ENCODE assay signal across 8 cellular contexts in genomic region chr19:42269518-42270345, GRCh38. TPM values are rescaled to one million over a fixed set of nuclear protein-coding genes. Genes with fewer than 3 reads are reported as not detected.
A peak's percentile ranks its signal among the peaks of the same experiment; 100 is the strongest.
DNase-seq lines count a peak whose midpoint lies in the region; ATAC-seq, FAIRE-seq and TF ChIP-seq lines count a peak whose summit lies in the region.

No MANE protein-coding gene starts in this region.

- H3K27me3 Mint-ChIP-seq in activated T-cell treated with anti-CD3 and anti-CD28 coated beads, Interleukin-2, amount 50 U/mL, for 24 hours = no peaks in the 10 kb centered on the region
- no peaks in the 10 kb centered on the region for H3K27me3 Mint-ChIP-seq in astrocyte (ENCODE audit: low read depth, unreplicated experiment)

- H4K20me1 ChIP-seq in astrocyte (ENCODE audit: insufficient read depth, low read length) (peaks cover 8% of the 10 kb centered on the region), HepG2 (ENCODE audit: insufficient read depth, low read length) (no peaks in the 10 kb centered on the region)

- H3K79me2 ChIP-seq in astrocyte (ENCODE audit: insufficient read depth, low read length) (peaks cover 54% of the 10 kb centered on the region), HepG2 (ENCODE audit: insufficient read depth, low read length) (peaks cover 19% of the 10 kb centered on the region)

- FAIRE-seq in astrocyte (lab: Jason Lieb, UNC) = no peak
- no peak for FAIRE-seq in HepG2 (lab: Jason Lieb, UNC)

- H2AFZ ChIP-seq in astrocyte (ENCODE audit: low read depth, low read length) (no peak overlapping the region), HepG2 (ENCODE audit: low read length) (no peak overlapping the region)

- no peak for TF ChIP-seq EP300 in HepG2 (IDR thresholded peaks at IDR 0.05; ENCODE audit: low read depth in 2 of 2, low read length in 2 of 2)
- no peak for TF ChIP-seq EP300 in HepG2 (CRISPR knock-in tag; IDR thresholded peaks at IDR 0.05; ENCODE audit: borderline replicate concordance)

- H3K27ac ChIP-seq in astrocyte (ENCODE audit: low read depth, low read length) (peak overlapping the region; percentile 92), HepG2 (ENCODE audit: extremely low read length, insufficient read depth, low read length) (peak overlapping the region; percentile 76), thyroid gland (peak overlapping the region; percentile 73 to 94 (median 90))

- H3K4me1 Mint-ChIP-seq in activated T-cell treated with anti-CD3 and anti-CD28 coated beads, Interleukin-2, amount 50 U/mL, for 24 hours (ENCODE audit: low read depth) = peaks cover 30% of the 10 kb centered on the region
- peaks cover 17% of the 10 kb centered on the region for H3K4me1 Mint-ChIP-seq in astrocyte (ENCODE audit: low read depth, unreplicated experiment)

- POLR2A ChIA-PET in HepG2 (lab: Yijun Ruan, JAX) = interaction anchor here (0.7 to 3.2 kb wide), 9 partner anchors 11 to 27 kb away, joined by 3 to 44 read pairs (median 3); no protein-coding TSS in a partner anchor

- intact Hi-C loops in HepG2 (cut with micrococcal nuclease; ENCODE audit: unreplicated experiment) = loop anchor here (1.0 kb wide), 1 partner anchor 12 kb away; no protein-coding TSS in a partner anchor
- intact Hi-C loops in thyroid gland (cut with DNase I) = no loop called here

- H3K36me3 Mint-ChIP-seq in activated T-cell treated with anti-CD3 and anti-CD28 coated beads, Interleukin-2, amount 50 U/mL, for 24 hours (ENCODE audit: low read depth) = peaks cover 38% of the 10 kb centered on the region
- peaks cover 4% of the 10 kb centered on the region for H3K36me3 Mint-ChIP-seq in astrocyte (ENCODE audit: low read depth, unreplicated experiment)

- BruUV-seq in HepG2 (replicated peaks; lab: Mats Ljungman, UMichigan) = TSS peak; percentile 46

- peaks cover 25% of the 10 kb centered on the region for H3K4me1 ChIP-seq in astrocyte (ENCODE audit: insufficient read depth, low read length)
- peaks cover 29% of the 10 kb centered on the region for H3K4me1 ChIP-seq in HepG2 (ENCODE audit: insufficient read depth, low read length)
- peaks cover 20 to 29% of the 10 kb centered on the region in 2 donors for H3K4me1 ChIP-seq in thyroid gland

- ATAC-seq in HepG2 = no peak

- no peak for TF ChIP-seq CTCF in astrocyte (IDR thresholded peaks at IDR 0.05; ENCODE audit: insufficient read depth, low read depth, low read length)
- TF ChIP-seq CTCF in HepG2 (CRISPR knock-in tag; IDR thresholded peaks at IDR 0.05) = no peak
- no peak for TF ChIP-seq CTCF in thyroid gland (IDR thresholded peaks at IDR 0.05)

- no peaks in the 10 kb centered on the region for H3K9me3 Mint-ChIP-seq in activated T-cell treated with anti-CD3 and anti-CD28 coated beads, Interleukin-2, amount 50 U/mL, for 24 hours
- no peaks in the 10 kb centered on the region for H3K9me3 Mint-ChIP-seq in astrocyte (ENCODE audit: unreplicated experiment)

- H3K4me3 ChIP-seq in astrocyte (ENCODE audit: insufficient read depth, low read depth, low read length) (peak overlapping the region; percentile 86), HepG2 (replicated peaks in 1 of 3; ENCODE audit: insufficient read depth in 1 of 3, low read depth in 2 of 3, low read length in 3 of 3) (peak overlapping the region; percentile 73 to 81 (median 75)), thyroid gland (replicated peaks in 1 of 3) (peak overlapping the region in 2 of 3 donors; percentile 49 to 58)

- H3K27ac Mint-ChIP-seq in activated T-cell treated with anti-CD3 and anti-CD28 coated beads, Interleukin-2, amount 50 U/mL, for 24 hours = peak overlapping the region; percentile 99
- peak overlapping the region; percentile 92 for H3K27ac Mint-ChIP-seq in astrocyte (ENCODE audit: unreplicated experiment)

- DNase-seq in activated T-cell treated with anti-CD3 and anti-CD28 coated beads, Interleukin-2, amount 50 U/mL, for 24 hours = peak; percentile 48
- DNase-seq in activated T-cell treated with anti-CD3 and anti-CD28 coated beads for 4 hours (no peak), astrocyte (ENCODE audit: low read depth) (no peak), HepG2 (ENCODE audit: low spot score) (no peak), thyroid gland (no peak), hippocampal formation (lab: John Stamatoyannopoulos, UW) (no peak), mucosa of gallbladder (ENCODE audit: low spot score) (no peak), COLO829 (ENCODE audit: low spot score) (no peak)

- H3K4me2 ChIP-seq in astrocyte (ENCODE audit: low read length) (peak overlapping the region; percentile 100), HepG2 (ENCODE audit: low read depth, low read length) (peak overlapping the region; percentile 96)

- H3K9ac ChIP-seq in astrocyte (ENCODE audit: low read length) (peak overlapping the region; percentile 95), HepG2 (ENCODE audit: insufficient read depth, low read depth, low read length) (peak overlapping the region; percentile 90)

- no peak for TF ChIP-seq RAD21 in HepG2 (CRISPR knock-in tag; IDR thresholded peaks at IDR 0.05)

- in situ Hi-C loops in HepG2 (cut with HindIII; ENCODE audit: extremely low pct_ligation_motif_present, low pct_unique_long_range_greater_than_20kb) = no loop called here

- H3K36me3 ChIP-seq in astrocyte (ENCODE audit: insufficient read depth, low read length) (peaks cover 1% of the 10 kb centered on the region), HepG2 (replicated peaks in 1 of 2; ENCODE audit: control insufficient read depth in 1 of 2, insufficient read depth in 2 of 2, low read length in 2 of 2) (peaks cover 5 to 17% of the 10 kb centered on the region in 2 experiments; a peak in 3 of 5 replicates), thyroid gland (peaks cover 25 to 28% of the 10 kb centered on the region in 2 donors)

- no peaks in the 10 kb centered on the region for H3K27me3 ChIP-seq in astrocyte (ENCODE audit: insufficient read depth, low read length)
- no peaks in the 10 kb centered on the region; a peak in 1 of 5 replicates for H3K27me3 ChIP-seq in HepG2 (ENCODE audit: control insufficient read depth in 1 of 2, insufficient read depth in 2 of 2, low read length in 2 of 2)
- H3K27me3 ChIP-seq in thyroid gland = no peaks in the 10 kb centered on the region

- CTCF ChIA-PET in HepG2 (lab: Yijun Ruan, JAX; ENCODE audit: low intra/inter-chr PET ratio, low total read pairs) = no interaction called here

- H3K4me3 Mint-ChIP-seq in activated T-cell treated with anti-CD3 and anti-CD28 coated beads, Interleukin-2, amount 50 U/mL, for 24 hours = no peak overlapping the region
- peak overlapping the region; percentile 86 for H3K4me3 Mint-ChIP-seq in astrocyte (ENCODE audit: unreplicated experiment)

- 18% methylated on average over 9 of the region's 9 CpGs for WGBS in HepG2 (ENCODE audit: low lambda C conversion rate)
- WGBS in thyroid gland, 2 donors = 35 to 42% methylated on average over 9 of the region's 9 CpGs

- no peaks in the 10 kb centered on the region for H3K9me3 ChIP-seq in astrocyte (ENCODE audit: insufficient read depth, low read depth, low read length)
- no peaks in the 10 kb centered on the region for H3K9me3 ChIP-seq in HepG2 (ENCODE audit: low read length)
- no peaks in the 10 kb centered on the region for H3K9me3 ChIP-seq in thyroid gland

- TF ChIP-seq POLR2A in HepG2 (IDR thresholded peaks at IDR 0.05; ENCODE audit: insufficient read depth in 1 of 2, low read depth in 2 of 2, low read length in 2 of 2) (no peak), thyroid gland (IDR thresholded peaks at IDR 0.05) (no peak)

RNA-seq across cellular contexts. Expression of gene CIC, which starts 0.7 kb away (rescaled TPM):
- total RNA-seq in astrocyte = 73.4 and 78.5 TPM in 2 replicates
- 5.4 and 8.0 TPM in 2 replicates for total RNA-seq in HepG2 (2016; rRNA removed; fragmentation: Illumina TruSeq; extraction: Trizol)
- 1.5 and 1.8 TPM in 2 replicates for total RNA-seq in HepG2 (2016; cell fraction: cytosol; rRNA removed; fragmentation: Illumina TruSeq; extraction: Trizol; ENCODE audit: low read depth)
- 5.2 and 7.8 TPM in 2 replicates for total RNA-seq in HepG2 (2016; cell fraction: insoluble cytoplasmic fraction; rRNA removed; fragmentation: Illumina TruSeq; extraction: Trizol)
- 4.6 and 4.9 TPM in 2 replicates for total RNA-seq in HepG2 (2016; cell fraction: membrane; rRNA removed; fragmentation: Illumina TruSeq; extraction: Trizol)
- 10.4 and 12.3 TPM in 2 replicates for total RNA-seq in HepG2 (2016; cell fraction: nucleus; rRNA removed; fragmentation: Illumina TruSeq; extraction: Trizol)
- polyA plus RNA-seq in HepG2 (2011; rRNA removed) = 5.9 and 8.3 TPM in 2 replicates
- 3.3 and 5.6 TPM in 2 replicates for polyA plus RNA-seq in HepG2 (2011; cell fraction: cytosol; rRNA removed)
- polyA plus RNA-seq in HepG2 (2011; cell fraction: nucleus; rRNA removed) = 60.6 and 75.8 TPM in 2 replicates
- polyA plus RNA-seq in HepG2 (2012) = 17.6 and 25.1 TPM in 2 replicates
- 1.7 and 1.9 TPM in 2 replicates for polyA plus RNA-seq in HepG2 (2016; cell fraction: cytosol; fragmentation: Illumina TruSeq; extraction: Trizol; ENCODE audit: low read depth)
- 10.1 and 16.9 TPM in 2 replicates for polyA plus RNA-seq in HepG2 (2016; cell fraction: insoluble cytoplasmic fraction; fragmentation: Illumina TruSeq; extraction: Trizol; ENCODE audit: low read depth)
- 5.7 and 6.0 TPM in 2 replicates for polyA plus RNA-seq in HepG2 (2016; cell fraction: membrane; fragmentation: Illumina TruSeq; extraction: Trizol; ENCODE audit: low read depth)
- 61.0 and 65.4 TPM in 2 replicates for polyA plus RNA-seq in HepG2 (2016; cell fraction: nucleus; fragmentation: Illumina TruSeq; extraction: Trizol; ENCODE audit: insufficient read depth, low read depth)
- polyA minus RNA-seq in HepG2 (2011; rRNA and poly(A)+ RNA removed; ENCODE audit: low replicate concordance) = 3.6 and 7.9 TPM in 2 replicates
- polyA minus RNA-seq in HepG2 (2011; cell fraction: cytosol; rRNA and poly(A)+ RNA removed) = 9.1 and 10.8 TPM in 2 replicates
- 14.7 and 15.5 TPM in 2 replicates for polyA minus RNA-seq in HepG2 (2011; cell fraction: nucleus; rRNA and poly(A)+ RNA removed)
- total RNA-seq in thyroid gland = 10 to 100 TPM; 50.6 to 98.3 (median 56.9) TPM
- 93.4 TPM for total RNA-seq in mucosa of gallbladder

RNA-seq across cellular contexts. Expression of gene ERF, which starts 14.8 kb away (rescaled TPM):
- total RNA-seq in astrocyte = 108 TPM in 2 replicates
- 43.2 and 67.1 TPM in 2 replicates for total RNA-seq in HepG2 (2016; rRNA removed; fragmentation: Illumina TruSeq; extraction: Trizol)
- total RNA-seq in HepG2 (2016; cell fraction: cytosol; rRNA removed; fragmentation: Illumina TruSeq; extraction: Trizol; ENCODE audit: low read depth) = 54.9 and 66.8 TPM in 2 replicates
- total RNA-seq in HepG2 (2016; cell fraction: insoluble cytoplasmic fraction; rRNA removed; fragmentation: Illumina TruSeq; extraction: Trizol) = 35.3 and 68.2 TPM in 2 replicates
- total RNA-seq in HepG2 (2016; cell fraction: membrane; rRNA removed; fragmentation: Illumina TruSeq; extraction: Trizol) = 104 and 115 TPM in 2 replicates
- total RNA-seq in HepG2 (2016; cell fraction: nucleus; rRNA removed; fragmentation: Illumina TruSeq; extraction: Trizol) = 31.2 and 38.3 TPM in 2 replicates
- polyA plus RNA-seq in HepG2 (2011; rRNA removed) = 62.5 and 69.9 TPM in 2 replicates
- polyA plus RNA-seq in HepG2 (2011; cell fraction: cytosol; rRNA removed) = 36.9 and 45.9 TPM in 2 replicates
- 109 and 170 TPM in 2 replicates for polyA plus RNA-seq in HepG2 (2011; cell fraction: nucleus; rRNA removed)
- polyA plus RNA-seq in HepG2 (2012) = 38.4 and 44.3 TPM in 2 replicates
- 30.4 TPM in 2 replicates for polyA plus RNA-seq in HepG2 (2016; cell fraction: cytosol; fragmentation: Illumina TruSeq; extraction: Trizol; ENCODE audit: low read depth)
- 56.4 and 79.4 TPM in 2 replicates for polyA plus RNA-seq in HepG2 (2016; cell fraction: insoluble cytoplasmic fraction; fragmentation: Illumina TruSeq; extraction: Trizol; ENCODE audit: low read depth)
- 55.2 and 69.1 TPM in 2 replicates for polyA plus RNA-seq in HepG2 (2016; cell fraction: membrane; fragmentation: Illumina TruSeq; extraction: Trizol; ENCODE audit: low read depth)
- 77.4 and 89.7 TPM in 2 replicates for polyA plus RNA-seq in HepG2 (2016; cell fraction: nucleus; fragmentation: Illumina TruSeq; extraction: Trizol; ENCODE audit: insufficient read depth, low read depth)
- 39.2 and 85.5 TPM in 2 replicates for polyA minus RNA-seq in HepG2 (2011; rRNA and poly(A)+ RNA removed; ENCODE audit: low replicate concordance)
- 38.3 and 50.2 TPM in 2 replicates for polyA minus RNA-seq in HepG2 (2011; cell fraction: cytosol; rRNA and poly(A)+ RNA removed)
- 40.9 and 56.5 TPM in 2 replicates for polyA minus RNA-seq in HepG2 (2011; cell fraction: nucleus; rRNA and poly(A)+ RNA removed)
- 10 to 100 TPM; 27.5 to 50.2 (median 39.2) TPM for total RNA-seq in thyroid gland
- total RNA-seq in mucosa of gallbladder = 68.3 TPM

RNA-seq across cellular contexts. Expression of gene GSK3A, which starts 27.3 kb away (rescaled TPM):
- 49.5 and 50.3 TPM in 2 replicates for total RNA-seq in astrocyte
- 14.8 and 16.9 TPM in 2 replicates for total RNA-seq in HepG2 (2016; rRNA removed; fragmentation: Illumina TruSeq; extraction: Trizol)
- 16.1 and 22.9 TPM in 2 replicates for total RNA-seq in HepG2 (2016; cell fraction: cytosol; rRNA removed; fragmentation: Illumina TruSeq; extraction: Trizol; ENCODE audit: low read depth)
- total RNA-seq in HepG2 (2016; cell fraction: insoluble cytoplasmic fraction; rRNA removed; fragmentation: Illumina TruSeq; extraction: Trizol) = 11.4 and 17.4 TPM in 2 replicates
- total RNA-seq in HepG2 (2016; cell fraction: membrane; rRNA removed; fragmentation: Illumina TruSeq; extraction: Trizol) = 31.4 and 34.4 TPM in 2 replicates
- total RNA-seq in HepG2 (2016; cell fraction: nucleus; rRNA removed; fragmentation: Illumina TruSeq; extraction: Trizol) = 9.7 and 11.2 TPM in 2 replicates
- 52.5 and 56.5 TPM in 2 replicates for polyA plus RNA-seq in HepG2 (2011; rRNA removed)
- 33.8 and 36.7 TPM in 2 replicates for polyA plus RNA-seq in HepG2 (2011; cell fraction: cytosol; rRNA removed)
- 33.5 and 34.5 TPM in 2 replicates for polyA plus RNA-seq in HepG2 (2011; cell fraction: nucleus; rRNA removed)
- 25.2 and 25.7 TPM in 2 replicates for polyA plus RNA-seq in HepG2 (2012)
- 41.6 and 46.1 TPM in 2 replicates for polyA plus RNA-seq in HepG2 (2016; cell fraction: cytosol; fragmentation: Illumina TruSeq; extraction: Trizol; ENCODE audit: low read depth)
- 45.9 and 55.0 TPM in 2 replicates for polyA plus RNA-seq in HepG2 (2016; cell fraction: insoluble cytoplasmic fraction; fragmentation: Illumina TruSeq; extraction: Trizol; ENCODE audit: low read depth)
- polyA plus RNA-seq in HepG2 (2016; cell fraction: membrane; fragmentation: Illumina TruSeq; extraction: Trizol; ENCODE audit: low read depth) = 67.9 and 73.5 TPM in 2 replicates
- 44.2 and 47.7 TPM in 2 replicates for polyA plus RNA-seq in HepG2 (2016; cell fraction: nucleus; fragmentation: Illumina TruSeq; extraction: Trizol; ENCODE audit: insufficient read depth, low read depth)
- 34.3 and 51.6 TPM in 2 replicates for polyA minus RNA-seq in HepG2 (2011; rRNA and poly(A)+ RNA removed; ENCODE audit: low replicate concordance)
- 9.1 and 14.1 TPM in 2 replicates for polyA minus RNA-seq in HepG2 (2011; cell fraction: cytosol; rRNA and poly(A)+ RNA removed)
- polyA minus RNA-seq in HepG2 (2011; cell fraction: nucleus; rRNA and poly(A)+ RNA removed) = 5.2 and 6.8 TPM in 2 replicates
- 10 to 100 TPM; 19.1 to 32.6 (median 24.6) TPM for total RNA-seq in thyroid gland
- 49.8 TPM for total RNA-seq in mucosa of gallbladder

RNA-seq across cellular contexts. Expression of gene PRR19, which starts 32.2 kb away (rescaled TPM):
- total RNA-seq in astrocyte (1.3 and 1.4 TPM in 2 replicates), HepG2 (2016; rRNA removed; fragmentation: Illumina TruSeq; extraction: Trizol) (0.33 and 0.38 TPM in 2 replicates), thyroid gland (under 1 TPM in 2 of 4 donors, not detected in 2; 0.27 to 0.45 TPM), mucosa of gallbladder (0.75 TPM)
- total RNA-seq in HepG2 (2016; cell fraction: cytosol; rRNA removed; fragmentation: Illumina TruSeq; extraction: Trizol; ENCODE audit: low read depth) = not detected in 2 replicates
- 0.28 and 0.43 TPM in 2 replicates for total RNA-seq in HepG2 (2016; cell fraction: insoluble cytoplasmic fraction; rRNA removed; fragmentation: Illumina TruSeq; extraction: Trizol)
- 0.14 and 0.43 TPM in 2 replicates for total RNA-seq in HepG2 (2016; cell fraction: membrane; rRNA removed; fragmentation: Illumina TruSeq; extraction: Trizol)
- 0.50 TPM in 1 of 2 replicates, not detected in the other for total RNA-seq in HepG2 (2016; cell fraction: nucleus; rRNA removed; fragmentation: Illumina TruSeq; extraction: Trizol)
- 0.21 and 0.26 TPM in 2 replicates for polyA plus RNA-seq in HepG2 (2011; rRNA removed)
- polyA plus RNA-seq in HepG2 (2011; cell fraction: cytosol; rRNA removed) = 0.23 and 0.34 TPM in 2 replicates
- 0.43 and 0.80 TPM in 2 replicates for polyA plus RNA-seq in HepG2 (2011; cell fraction: nucleus; rRNA removed)
- 0.51 TPM in 1 of 2 replicates, not detected in the other for polyA plus RNA-seq in HepG2 (2012)
- 0.21 and 0.22 TPM in 2 replicates for polyA plus RNA-seq in HepG2 (2016; cell fraction: cytosol; fragmentation: Illumina TruSeq; extraction: Trizol; ENCODE audit: low read depth)
- polyA plus RNA-seq in HepG2 (2016; cell fraction: insoluble cytoplasmic fraction; fragmentation: Illumina TruSeq; extraction: Trizol; ENCODE audit: low read depth) = 0.69 and 0.88 TPM in 2 replicates
- polyA plus RNA-seq in HepG2 (2016; cell fraction: membrane; fragmentation: Illumina TruSeq; extraction: Trizol; ENCODE audit: low read depth) = 0.19 and 0.38 TPM in 2 replicates
- polyA plus RNA-seq in HepG2 (2016; cell fraction: nucleus; fragmentation: Illumina TruSeq; extraction: Trizol; ENCODE audit: insufficient read depth, low read depth) = 0.57 and 1.5 TPM in 2 replicates
- polyA minus RNA-seq in HepG2 (2011; rRNA and poly(A)+ RNA removed; ENCODE audit: low replicate concordance) = 0.94 and 1.4 TPM in 2 replicates
- polyA minus RNA-seq in HepG2 (2011; cell fraction: cytosol; rRNA and poly(A)+ RNA removed) = 0.88 TPM in 1 of 2 replicates, not detected in the other
- polyA minus RNA-seq in HepG2 (2011; cell fraction: nucleus; rRNA and poly(A)+ RNA removed) = 0.25 TPM in 1 of 2 replicates, not detected in the other

RNA-seq across cellular contexts. Expression of gene PAFAH1B3, which starts 32.7 kb away (rescaled TPM):
- total RNA-seq in astrocyte (44.1 and 51.8 TPM in 2 replicates), HepG2 (2016; rRNA removed; fragmentation: Illumina TruSeq; extraction: Trizol) (58.0 and 58.6 TPM in 2 replicates), thyroid gland (10 to 100 TPM in 3 of 4 donors, 1 to 10 TPM in 1; 6.0 to 23.7 (median 19.1) TPM), mucosa of gallbladder (28.6 TPM)
- 50.5 and 73.0 TPM in 2 replicates for total RNA-seq in HepG2 (2016; cell fraction: cytosol; rRNA removed; fragmentation: Illumina TruSeq; extraction: Trizol; ENCODE audit: low read depth)
- total RNA-seq in HepG2 (2016; cell fraction: insoluble cytoplasmic fraction; rRNA removed; fragmentation: Illumina TruSeq; extraction: Trizol) = 61.4 and 62.4 TPM in 2 replicates
- total RNA-seq in HepG2 (2016; cell fraction: membrane; rRNA removed; fragmentation: Illumina TruSeq; extraction: Trizol) = 53.6 and 73.9 TPM in 2 replicates
- total RNA-seq in HepG2 (2016; cell fraction: nucleus; rRNA removed; fragmentation: Illumina TruSeq; extraction: Trizol) = 23.8 and 27.3 TPM in 2 replicates
- polyA plus RNA-seq in HepG2 (2011; rRNA removed) = 27.4 and 31.2 TPM in 2 replicates
- 38.9 and 49.7 TPM in 2 replicates for polyA plus RNA-seq in HepG2 (2011; cell fraction: cytosol; rRNA removed)
- polyA plus RNA-seq in HepG2 (2011; cell fraction: nucleus; rRNA removed) = 31.1 and 32.3 TPM in 2 replicates
- 21.3 and 29.1 TPM in 2 replicates for polyA plus RNA-seq in HepG2 (2012)
- polyA plus RNA-seq in HepG2 (2016; cell fraction: cytosol; fragmentation: Illumina TruSeq; extraction: Trizol; ENCODE audit: low read depth) = 59.5 and 77.2 TPM in 2 replicates
- polyA plus RNA-seq in HepG2 (2016; cell fraction: insoluble cytoplasmic fraction; fragmentation: Illumina TruSeq; extraction: Trizol; ENCODE audit: low read depth) = 57.4 and 72.9 TPM in 2 replicates
- 53.3 and 66.7 TPM in 2 replicates for polyA plus RNA-seq in HepG2 (2016; cell fraction: membrane; fragmentation: Illumina TruSeq; extraction: Trizol; ENCODE audit: low read depth)
- 41.3 and 41.9 TPM in 2 replicates for polyA plus RNA-seq in HepG2 (2016; cell fraction: nucleus; fragmentation: Illumina TruSeq; extraction: Trizol; ENCODE audit: insufficient read depth, low read depth)
- 27.9 and 60.4 TPM in 2 replicates for polyA minus RNA-seq in HepG2 (2011; rRNA and poly(A)+ RNA removed; ENCODE audit: low replicate concordance)
- polyA minus RNA-seq in HepG2 (2011; cell fraction: cytosol; rRNA and poly(A)+ RNA removed) = 16.4 and 20.1 TPM in 2 replicates
- polyA minus RNA-seq in HepG2 (2011; cell fraction: nucleus; rRNA and poly(A)+ RNA removed) = 7.9 and 8.8 TPM in 2 replicates
